Comparison of ENCODE assay signal across 8 cellular contexts in genomic region chr3:50327943-50328691, GRCh38. TPM values are rescaled to one million over a fixed set of nuclear protein-coding genes. Genes with fewer than 3 reads are reported as not detected.
A peak's percentile ranks its signal among the peaks of the same experiment; 100 is the strongest.
DNase-seq lines count a peak whose midpoint lies in the region; TF ChIP-seq lines count a peak whose summit lies in the region.

TSS of gene TUSC2 (minus strand) at chr3:50328223. CDS start at chr3:50328099, 124 bp downstream.

- no peaks in the 10 kb centered on the region for H3K36me3 ChIP-seq in endocrine pancreas (ENCODE audit: control insufficient read depth, insufficient read depth, low read length)

- no peaks in the 10 kb centered on the region for H3K9me3 ChIP-seq in endocrine pancreas (ENCODE audit: control insufficient read depth, low read length)

- peak; percentile 94 for DNase-seq in CMK (ENCODE audit: low read depth)
- peak; percentile 98 for DNase-seq in GM20000 (ENCODE audit: low spot score)
- DNase-seq in HT-29 (ENCODE audit: low spot score) = peak; percentile 92
- DNase-seq in NOMO-1 treated with dmso at 0.1 percent for 144 hours (lab: John Stamatoyannopoulos, UW; ENCODE audit: unreplicated experiment) = peak; percentile 92
- DNase-seq in activated CD8-positive, alpha-beta memory T cell treated with anti-CD3 and anti-CD28 coated beads for 48 hours (ENCODE audit: low read depth in 2 of 3, low spot score in 2 of 3) = peak; percentile 81 to 88 (median 82)
- DNase-seq in mesenteric fat pad (ENCODE audit: low spot score) = peak; percentile 98
- DNase-seq in stimulated activated CD8-positive, alpha-beta memory T cell treated with anti-CD3 and anti-CD28 coated beads, Interleukin-15, amount 100 ng/mL, for 24 hours (ENCODE audit: low read depth) = peak; percentile 79

- peak within 1 kb of the TSS; percentile 98 for H3K9ac ChIP-seq in endocrine pancreas (ENCODE audit: control insufficient read depth, insufficient read depth, low read length)

- H3K4me3 ChIP-seq in endocrine pancreas (ENCODE audit: control insufficient read depth, insufficient read depth, low read length) = peak within 1 kb of the TSS; percentile 59

- TF ChIP-seq CTCF in GM20000 (IDR thresholded peaks at IDR 0.05; ENCODE audit: extremely low read depth, missing control alignments) = no peak

- H3K4me1 ChIP-seq in endocrine pancreas (ENCODE audit: control insufficient read depth, insufficient read depth, low read length) = no peaks in the 10 kb centered on the region

- H3K27me3 ChIP-seq in endocrine pancreas (ENCODE audit: control insufficient read depth, insufficient read depth, low read length) = no peaks in the 10 kb centered on the region

RNA-seq across cellular contexts. Expression of gene TUSC2, which starts in this region (rescaled TPM):
- total RNA-seq in HT-29 (2014; rRNA removed; shearing (Covaris generic)) = 66.8 and 69.2 TPM in 2 replicates
- 27.4 TPM for total RNA-seq in mesenteric fat pad

Comparison
In these comparisons a context has a peak if more than half of its experiments do, and no peak if none do; other contexts are left out.
1. Peak in every context shown above with its lines: DNase-seq and H3K4me3 ChIP-seq.